In genomic region chr16:10658943-10659342, GRCh38 we compare ENCODE assay signal across 24 cellular contexts. TPM values are rescaled to one million over a fixed set of nuclear protein-coding genes. Genes with fewer than 3 reads are reported as not detected.
DNase-seq lines count a peak whose midpoint lies in the region; ATAC-seq, FAIRE-seq and TF ChIP-seq lines count a peak whose summit lies in the region.
"Had no signal": no experiment of that assay in that cellular context is flagged by ENCODE, and none has a peak within 500 bp of the region (broad histone marks: within the 10 kb centered on the region; RNA-seq: fewer than 3 reads in every experiment).

No MANE protein-coding gene starts in this region.

- H3K79me2 ChIP-seq in HepG2 (ENCODE audit: insufficient read depth, low read length) (no peaks in the 10 kb centered on the region), K562 (ENCODE audit: control insufficient read depth, insufficient read depth, low read length) (no peaks in the 10 kb centered on the region)

- peaks cover 67% of the 10 kb centered on the region for H3K4me1 ChIP-seq in HepG2 (ENCODE audit: insufficient read depth, low read length)
- no peaks in the 10 kb centered on the region for H3K4me1 ChIP-seq in right lobe of liver
- H3K4me1 ChIP-seq in K562 (replicated peaks in 1 of 2; ENCODE audit: control insufficient read depth in 2 of 2, insufficient read depth in 2 of 2, low read length in 2 of 2), result no peaks in the 10 kb centered on the region
- H3K4me1 ChIP-seq in stomach, result no peaks in the 10 kb centered on the region

- H3K9me3 ChIP-seq in HepG2 (ENCODE audit: low read length) (no peaks in the 10 kb centered on the region), right lobe of liver (no peaks in the 10 kb centered on the region), K562 (replicated peaks; ENCODE audit: control insufficient read depth, insufficient read depth, low read depth, low read length) (no peaks in the 10 kb centered on the region), stomach (no peaks in the 10 kb centered on the region)

- H4K20me1 ChIP-seq in HepG2 (ENCODE audit: insufficient read depth, low read length), result no peaks in the 10 kb centered on the region
- H4K20me1 ChIP-seq in K562 (replicated peaks; ENCODE audit: control insufficient read depth, insufficient read depth, low read length), result no peaks in the 10 kb centered on the region

- H3K9me3 Mint-ChIP-seq in stimulated activated naive B cell treated with anti-CD40 and anti-IgM and Interleukin-4, amounts not matched to agents 10 μg/mL and 1 μg/mL and 100 μg/mL, for 72 hours, result no peaks in the 10 kb centered on the region
- H3K9me3 Mint-ChIP-seq in T-helper 2 cell treated with Interferon-gamma antibody and Interleukin-4, amounts not matched to agents 5 μg/mL and 100 μg/mL, for 36 hours, result no peaks in the 10 kb centered on the region
- H3K9me3 Mint-ChIP-seq: CD4-positive, CD25-positive, alpha-beta regulatory T cell had no signal

- TF ChIP-seq RAD21 in HepG2 (CRISPR knock-in tag; IDR thresholded peaks at IDR 0.05) (no peak), K562 (CRISPR knock-in tag; conservative IDR thresholded peaks at IDR 0.05 in 1 of 2, IDR thresholded peaks at IDR 0.05 in 1 of 2) (no peak)

- H3K36me3 ChIP-seq in HepG2 (replicated peaks in 1 of 2; ENCODE audit: control insufficient read depth in 1 of 2, insufficient read depth in 2 of 2, low read length in 2 of 2) (no peaks in the 10 kb centered on the region), right lobe of liver (no peaks in the 10 kb centered on the region), K562 (ENCODE audit: control insufficient read depth, insufficient read depth, low read length) (no peaks in the 10 kb centered on the region), stomach (no peaks in the 10 kb centered on the region)

- no peak overlapping the region for H3K4me2 ChIP-seq in HepG2 (ENCODE audit: low read depth, low read length)
- no peak overlapping the region for H3K4me2 ChIP-seq in K562 (ENCODE audit: insufficient read depth, low read length)

- H3K27ac ChIP-seq in HepG2 (ENCODE audit: extremely low read length, insufficient read depth, low read length) (no peak overlapping the region), right lobe of liver (no peak overlapping the region), K562 (ENCODE audit: extremely low read depth, low read depth, low read length) (no peak overlapping the region), stomach (no peak overlapping the region)
- H3K27ac ChIP-seq: GM23248 had no signal

- POLR2A ChIA-PET in HepG2 (lab: Yijun Ruan, JAX) (no interaction called here), K562 (lab: Yijun Ruan, JAX) (no interaction called here)

- no peaks in the 10 kb centered on the region for H3K9me1 ChIP-seq in K562 (ENCODE audit: control insufficient read depth, insufficient read depth, low read length)

- FAIRE-seq in HepG2 (lab: Jason Lieb, UNC) (no peak), K562 (lab: Jason Lieb, UNC) (no peak)
- FAIRE-seq: G401.6, GM12891, GM19239, H54 had no signal

- H3K4me3 Mint-ChIP-seq in stimulated activated naive B cell treated with anti-CD40 and anti-IgM and Interleukin-4, amounts not matched to agents 10 μg/mL and 1 μg/mL and 100 μg/mL, for 72 hours, result no peak overlapping the region
- H3K4me3 Mint-ChIP-seq in T-helper 2 cell treated with Interferon-gamma antibody and Interleukin-4, amounts not matched to agents 5 μg/mL and 100 μg/mL, for 36 hours, result no peak overlapping the region
- H3K4me3 Mint-ChIP-seq: CD4-positive, CD25-positive, alpha-beta regulatory T cell; CD8-positive, alpha-beta memory T cell; IgD-negative memory B cell had no signal

- TF ChIP-seq CTCF in HepG2 (CRISPR knock-in tag; IDR thresholded peaks at IDR 0.05) (no peak), right lobe of liver (IDR thresholded peaks at IDR 0.05) (no peak), K562 (IDR thresholded peaks at IDR 0.05 in 2 of 3, conservative IDR thresholded peaks at IDR 0.05 in 1 of 3; ENCODE audit: insufficient read depth in 2 of 3, low read depth in 1 of 3, low read length in 3 of 3) (no peak), stomach (IDR thresholded peaks at IDR 0.05) (no peak)

- no peak overlapping the region for H3K27ac Mint-ChIP-seq in stimulated activated naive B cell treated with anti-CD40 and anti-IgM and Interleukin-4, amounts not matched to agents 10 μg/mL and 1 μg/mL and 100 μg/mL, for 72 hours
- H3K27ac Mint-ChIP-seq in T-helper 2 cell treated with Interferon-gamma antibody and Interleukin-4, amounts not matched to agents 5 μg/mL and 100 μg/mL, for 36 hours, result no peak overlapping the region
- H3K27ac Mint-ChIP-seq: CD4-positive, CD25-positive, alpha-beta regulatory T cell; CD8-positive, alpha-beta memory T cell; IgD-negative memory B cell had no signal

- intact Hi-C loops in HepG2 (cut with micrococcal nuclease; ENCODE audit: unreplicated experiment), result no loop called here
- intact Hi-C loops in right lobe of liver (cut with DNase I), result no loop called here
- intact Hi-C loops in K562 (cut with micrococcal nuclease), result no loop called here
- intact Hi-C loops in stomach (cut with DNase I; ENCODE audit: low total_unique reads), result no loop called here

- H2AFZ ChIP-seq in HepG2 (ENCODE audit: low read length), result no peak overlapping the region
- no peak overlapping the region for H2AFZ ChIP-seq in K562 (ENCODE audit: low read depth, low read length)
- H2AFZ ChIP-seq: GM23248 had no signal

- DNase-seq in HepG2 (ENCODE audit: low spot score) (no peak), right lobe of liver (no peak), MV-4-11 (lab: John Stamatoyannopoulos, UW) (peak; percentile 29), K562 (ENCODE audit: extremely low read depth in 1 of 4, low spot score in 3 of 4) (no peak), stomach (no peak), midbrain (lab: John Stamatoyannopoulos, UW) (no peak)
- no peak for DNase-seq in stimulated activated naive B cell treated with anti-CD40 and anti-IgM and Interleukin-4, amounts not matched to agents 10 μg/mL and 1 μg/mL and 100 μg/mL, for 72 hours
- DNase-seq in T-helper 2 cell treated with Interferon-gamma antibody and Interleukin-4, amounts not matched to agents 5 μg/mL and 100 μg/mL, for 36 hours (ENCODE audit: low spot score), result no peak
- DNase-seq: 8988T; C1 segment of cervical spinal cord; CD4-positive, CD25-positive, alpha-beta regulatory T cell; CD8-positive, alpha-beta memory T cell; COR-L47; DMS 273 treated with DMSO at 0.1 percent for 48 hours; DMS53; GM23248; HCEC 1CT had no signal

- ATAC-seq in HepG2 (no peak), right lobe of liver (no peak), K562 (no peak)
- ATAC-seq in stimulated activated naive B cell treated with anti-CD40 and anti-IgM and Interleukin-4, amounts not matched to agents 10 μg/mL and 1 μg/mL and 100 μg/mL, for 72 hours (replicated peaks), result peak; percentile 25 to 58

- in situ Hi-C loops in HepG2 (cut with HindIII; ENCODE audit: extremely low pct_ligation_motif_present, low pct_unique_long_range_greater_than_20kb) (no loop called here), K562 (cut with MboI) (no loop called here)

- WGBS in HepG2 (ENCODE audit: low lambda C conversion rate), result 74% methylated on average over 6 of the region's 6 CpGs
- 100% methylated on average over 5 of the region's 6 CpGs for WGBS in right lobe of liver (ENCODE audit: insufficient coverage, low coverage, low lambda C conversion rate, missing lambda C conversion rate)
- 16% methylated on average over 6 of the region's 6 CpGs for WGBS in K562 (ENCODE audit: insufficient coverage, low coverage, missing lambda C conversion rate)
- 93 to 98% (median 96%) methylated on average over 6 of the region's 6 CpGs for WGBS in stomach, 5 donors

- H3K4me3 ChIP-seq in HepG2 (replicated peaks in 1 of 3; ENCODE audit: insufficient read depth in 1 of 3, low read depth in 2 of 3, low read length in 3 of 3) (no peak overlapping the region), right lobe of liver (no peak overlapping the region), K562 (no peak overlapping the region), stomach (no peak overlapping the region)
- H3K4me3 ChIP-seq: GM23248 had no signal

- peaks cover 0 to 6% of the 10 kb centered on the region in 2 donors for H3K4me1 Mint-ChIP-seq in stimulated activated naive B cell treated with anti-CD40 and anti-IgM and Interleukin-4, amounts not matched to agents 10 μg/mL and 1 μg/mL and 100 μg/mL, for 72 hours
- no peaks in the 10 kb centered on the region for H3K4me1 Mint-ChIP-seq in T-helper 2 cell treated with Interferon-gamma antibody and Interleukin-4, amounts not matched to agents 5 μg/mL and 100 μg/mL, for 36 hours (ENCODE audit: low read depth)
- H3K4me1 Mint-ChIP-seq: CD4-positive, CD25-positive, alpha-beta regulatory T cell; CD8-positive, alpha-beta memory T cell; IgD-negative memory B cell had no signal

- BruUV-seq in HepG2 (replicated peaks; lab: Mats Ljungman, UMichigan) (no TSS peak), K562 (replicated peaks; lab: Mats Ljungman, UMichigan) (no TSS peak)

- H3K9ac ChIP-seq in HepG2 (ENCODE audit: insufficient read depth, low read depth, low read length), result no peak overlapping the region
- no peak overlapping the region for H3K9ac ChIP-seq in K562 (ENCODE audit: insufficient read depth in 1 of 2, low read depth in 2 of 2, low read length in 2 of 2)
- H3K9ac ChIP-seq: GM23248 had no signal

- no peaks in the 10 kb centered on the region for H3K36me3 Mint-ChIP-seq in stimulated activated naive B cell treated with anti-CD40 and anti-IgM and Interleukin-4, amounts not matched to agents 10 μg/mL and 1 μg/mL and 100 μg/mL, for 72 hours
- no peaks in the 10 kb centered on the region for H3K36me3 Mint-ChIP-seq in T-helper 2 cell treated with Interferon-gamma antibody and Interleukin-4, amounts not matched to agents 5 μg/mL and 100 μg/mL, for 36 hours (ENCODE audit: low read depth)
- H3K36me3 Mint-ChIP-seq: CD4-positive, CD25-positive, alpha-beta regulatory T cell; CD8-positive, alpha-beta memory T cell had no signal

- TF ChIP-seq POLR2A in HepG2 (IDR thresholded peaks at IDR 0.05; ENCODE audit: insufficient read depth in 1 of 2, low read depth in 2 of 2, low read length in 2 of 2) (no peak), right lobe of liver (IDR thresholded peaks at IDR 0.05) (no peak), K562 (conservative IDR thresholded peaks at IDR 0.05) (no peak), stomach (IDR thresholded peaks at IDR 0.05) (no peak)

- 0 out of 5 replicates have a peak, but pooled peaks cover 2 to 3% of the 10 kb centered on the region in 2 experiments for H3K27me3 ChIP-seq in HepG2 (ENCODE audit: control insufficient read depth in 1 of 2, insufficient read depth in 2 of 2, low read length in 2 of 2)
- H3K27me3 ChIP-seq in right lobe of liver, result no peaks in the 10 kb centered on the region
- H3K27me3 ChIP-seq in K562 (ENCODE audit: control insufficient read depth in 2 of 2, insufficient read depth in 2 of 2, low read length in 2 of 2), result peaks cover 14 to 32% of the 10 kb centered on the region in 2 experiments
- no peaks in the 10 kb centered on the region for H3K27me3 ChIP-seq in stomach

- peaks cover 5 to 8% of the 10 kb centered on the region in 2 donors for H3K27me3 Mint-ChIP-seq in stimulated activated naive B cell treated with anti-CD40 and anti-IgM and Interleukin-4, amounts not matched to agents 10 μg/mL and 1 μg/mL and 100 μg/mL, for 72 hours
- no peaks in the 10 kb centered on the region for H3K27me3 Mint-ChIP-seq in T-helper 2 cell treated with Interferon-gamma antibody and Interleukin-4, amounts not matched to agents 5 μg/mL and 100 μg/mL, for 36 hours (ENCODE audit: low read depth)

- CTCF ChIA-PET in HepG2 (lab: Yijun Ruan, JAX; ENCODE audit: low intra/inter-chr PET ratio, low total read pairs), result no interaction called here
- CTCF ChIA-PET in K562 (lab: Yijun Ruan, JAX; ENCODE audit: low intra/inter-chr PET ratio), result no interaction called here

- no peak for TF ChIP-seq EP300 in HepG2 (IDR thresholded peaks at IDR 0.05; ENCODE audit: low read depth in 2 of 2, low read length in 2 of 2)
- TF ChIP-seq EP300 in HepG2 (CRISPR knock-in tag; IDR thresholded peaks at IDR 0.05; ENCODE audit: borderline replicate concordance), result no peak
- no peak for TF ChIP-seq EP300 in K562 (IDR thresholded peaks at IDR 0.05; ENCODE audit: low read length)
- TF ChIP-seq EP300 in stomach (IDR thresholded peaks at IDR 0.05), result no peak

RNA-seq across cellular contexts. Expression of gene TEKT5, which starts 35.8 kb away (rescaled TPM):
- total RNA-seq in HepG2 (2016; rRNA removed; fragmentation: Illumina TruSeq; extraction: Trizol) (not detected in 2 replicates), right lobe of liver (1 to 10 TPM in 1 of 6 experiments, under 1 TPM in 3, not detected in 2; 0.20 to 1.3 (median 0.69) TPM), K562 (2014; rRNA removed) (0.37 TPM in 1 of 2 replicates, not detected in the other), K562 (2014; rRNA removed; fragmentation: Illumina TruSeq; extraction: Trizol) (not detected in 2 replicates), K562 (2015; rRNA removed; fragmentation: Illumina TruSeq; extraction: Trizol) (not detected in 2 replicates), K562 (2021) (not detected in 2 replicates), stomach (10 to 100 TPM in 1 of 5 donors, 1 to 10 TPM in 2, under 1 TPM in 1, not detected in 1; 0.45 to 22.8 (median 1.6) TPM)
- total RNA-seq in HepG2 (2016; cell fraction: cytosol; rRNA removed; fragmentation: Illumina TruSeq; extraction: Trizol; ENCODE audit: low read depth), result not detected in 2 replicates
- not detected in 2 replicates for total RNA-seq in HepG2 (2016; cell fraction: insoluble cytoplasmic fraction; rRNA removed; fragmentation: Illumina TruSeq; extraction: Trizol)
- total RNA-seq in HepG2 (2016; cell fraction: membrane; rRNA removed; fragmentation: Illumina TruSeq; extraction: Trizol), result not detected in 2 replicates
- total RNA-seq in HepG2 (2016; cell fraction: nucleus; rRNA removed; fragmentation: Illumina TruSeq; extraction: Trizol), result not detected in 2 replicates
- polyA plus RNA-seq in HepG2 (2011; rRNA removed) (0.16 and 0.25 TPM in 2 replicates), K562 (2011; rRNA removed) (0.10 and 0.23 TPM in 2 replicates), K562 (2014; fragmentation: Illumina TruSeq; extraction: Trizol) (0.19 TPM in 1 of 2 replicates, not detected in the other), K562 (2014; fragmentation: Nextera tagmentation; extraction: Ambion mirVana) (not detected), K562 (2014; rRNA removed) (1.1 TPM in 1 of 2 replicates, not detected in the other), stomach (under 1 TPM in 2 of 3 donors, not detected in 1; 0.28 to 0.62 TPM)
- 0.08 TPM in 1 of 2 replicates, not detected in the other for polyA plus RNA-seq in HepG2 (2011; cell fraction: cytosol; rRNA removed)
- polyA plus RNA-seq in HepG2 (2011; cell fraction: nucleus; rRNA removed), result 0.12 and 0.16 TPM in 2 replicates
- 0.39 and 0.84 TPM in 2 replicates for polyA plus RNA-seq in HepG2 (2012)
- not detected in 2 replicates for polyA plus RNA-seq in HepG2 (2016; cell fraction: cytosol; fragmentation: Illumina TruSeq; extraction: Trizol; ENCODE audit: low read depth)
- polyA plus RNA-seq in HepG2 (2016; cell fraction: insoluble cytoplasmic fraction; fragmentation: Illumina TruSeq; extraction: Trizol; ENCODE audit: low read depth), result not detected in 2 replicates
- not detected in 2 replicates for polyA plus RNA-seq in HepG2 (2016; cell fraction: membrane; fragmentation: Illumina TruSeq; extraction: Trizol; ENCODE audit: low read depth)
- polyA plus RNA-seq in HepG2 (2016; cell fraction: nucleus; fragmentation: Illumina TruSeq; extraction: Trizol; ENCODE audit: insufficient read depth, low read depth), result not detected in 2 replicates
- not detected in 2 replicates for polyA minus RNA-seq in HepG2 (2011; rRNA and poly(A)+ RNA removed; ENCODE audit: low replicate concordance)
- not detected in 2 replicates for polyA minus RNA-seq in HepG2 (2011; cell fraction: cytosol; rRNA and poly(A)+ RNA removed)
- 0.64 and 1.2 TPM in 2 replicates for polyA minus RNA-seq in HepG2 (2011; cell fraction: nucleus; rRNA and poly(A)+ RNA removed)
- 1.1 TPM in 1 of 2 replicates, not detected in the other for total RNA-seq in K562 (2011; cell fraction: chromatin; rRNA removed; ENCODE audit: low replicate concordance)
- total RNA-seq in K562 (2011; cell fraction: nucleolus; rRNA removed), result 0.66 and 0.67 TPM in 2 replicates
- total RNA-seq in K562 (2011; cell fraction: nucleoplasm; rRNA removed), result 0.29 TPM in 1 of 2 replicates, not detected in the other
- polyA plus RNA-seq in K562 (2011; cell fraction: cytosol; rRNA removed), result 0.18 TPM in 1 of 2 replicates, not detected in the other
- polyA plus RNA-seq in K562 (2011; cell fraction: nucleus; rRNA removed), result 0.18 and 0.32 TPM in 2 replicates
- 0.09 and 0.17 TPM in 2 replicates for polyA plus RNA-seq in K562 (2012)
- polyA minus RNA-seq in K562 (2011; rRNA and poly(A)+ RNA removed), result not detected in 2 replicates
- polyA minus RNA-seq in K562 (2011; cell fraction: cytosol; rRNA and poly(A)+ RNA removed), result not detected in 2 replicates
- 0.78 TPM in 1 of 2 replicates, not detected in the other for polyA minus RNA-seq in K562 (2011; cell fraction: nucleus; rRNA and poly(A)+ RNA removed)
- total RNA-seq: A673; CD4-positive, CD25-positive, alpha-beta regulatory T cell; CD8-positive, alpha-beta memory T cell; GM23248; HT-29 had no signal
- polyA plus RNA-seq: CD8-positive, alpha-beta memory T cell; GM23248; IgD-negative memory B cell had no signal

Comparison
In these comparisons a context has a peak if more than half of its experiments do, and no peak if none do; other contexts are left out.
1. ATAC-seq: peak in stimulated activated naive B cell treated with anti-CD40 and anti-IgM and Interleukin-4, amounts not matched to agents 10 μg/mL and 1 μg/mL and 100 μg/mL, for 72 hours (2 of 2); none in HepG2 (single experiment), right lobe of liver (0 of 4) and K562 (single experiment).
2. Of the 241 proteins assayed by ChIP-seq in both HepG2 and K562: peak only in HepG2: CEBPG; only in K562: none; in both: CEBPB; in neither: 239.